12 cellular contexts compared by ENCODE assay signal in the genomic region with DNA sequence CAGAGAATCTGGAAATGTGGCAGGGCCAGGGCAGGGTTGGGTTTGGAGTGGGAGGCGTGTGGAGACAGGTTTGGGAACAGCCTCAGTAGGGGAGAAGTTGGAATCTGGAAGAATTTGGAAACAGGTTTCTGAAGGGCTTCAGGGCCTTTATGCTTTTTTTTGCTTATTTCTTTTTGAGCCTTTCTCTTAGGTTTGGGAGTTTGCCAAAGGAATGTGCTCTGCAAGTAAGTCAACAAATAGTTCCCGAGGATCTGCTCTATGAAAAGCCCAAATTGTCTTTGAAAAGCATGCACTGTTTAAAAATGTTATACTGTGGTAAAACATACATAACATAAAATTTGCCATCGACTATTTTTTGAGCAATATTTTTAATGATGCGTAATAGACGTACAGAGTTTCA.
DNase-seq lines count a peak whose midpoint lies in the region; FAIRE-seq and TF ChIP-seq lines count a peak whose summit lies in the region.
"Had no signal": no experiment of that assay in that cellular context is flagged by ENCODE, and none has a peak within 500 bp of the region (broad histone marks: within the 10 kb centered on the region; RNA-seq: fewer than 3 reads in every experiment).

No MANE protein-coding gene starts in this region.

- no peak for FAIRE-seq in bronchial epithelial cell (lab: Jason Lieb, UNC)
- FAIRE-seq: GM12878 had no signal

- H3K27ac ChIP-seq in layer of hippocampus (ENCODE audit: low read depth, low read length) = peak overlapping the region; percentile 27
- peak overlapping the region; percentile 76 to 84 for H3K27ac ChIP-seq in tibial artery
- H3K27ac ChIP-seq: 22Rv1 had no signal

- H3K4me1 ChIP-seq in tibial artery = peaks cover 0 to 37% (median 26%) of the 10 kb centered on the region in 4 donors

- H3K27me3 ChIP-seq in bronchial epithelial cell (ENCODE audit: control insufficient read depth, insufficient read depth, low read length) (no peaks in the 10 kb centered on the region), layer of hippocampus (ENCODE audit: control insufficient read depth, insufficient read depth, low read length) (no peaks in the 10 kb centered on the region), tibial artery (no peaks in the 10 kb centered on the region)

- no peak for TF ChIP-seq CTCF in bronchial epithelial cell (IDR thresholded peaks at IDR 0.05; ENCODE audit: insufficient read depth, low read length, severe bottlenecking)
- TF ChIP-seq CTCF in tibial artery (IDR thresholded peaks at IDR 0.05) = no peak
- TF ChIP-seq CTCF in GM10266 (IDR thresholded peaks at IDR 0.05; ENCODE audit: control insufficient read depth, insufficient read depth, low read depth, missing control alignments) = no peak

- no peaks in the 10 kb centered on the region for H3K9me3 ChIP-seq in tibial artery

- intact Hi-C loops in tibial artery (cut with DNase I; ENCODE audit: low total_unique reads) = no loop called here

- DNase-seq in DMS53 (lab: John Stamatoyannopoulos, UW) (peak; percentile 27), DMS53 treated with DMSO at 0.1 percent for 48 hours (lab: John Stamatoyannopoulos, UW; ENCODE audit: unreplicated experiment) (no peak), bronchial epithelial cell (ENCODE audit: low read depth) (peak; percentile 48), tibial artery (no peak), NCI-H524 (lab: John Stamatoyannopoulos, UW) (no peak), GM10266 (ENCODE audit: extremely low spot score) (no peak), putamen (ENCODE audit: low spot score) (no peak)
- DNase-seq: activated T-cell treated with anti-CD3 and anti-CD28 coated beads for 4 hours, T-helper 9 cell had no signal

- H3K4me3 ChIP-seq in bronchial epithelial cell (ENCODE audit: low read depth, low read length) (no peak overlapping the region), tibial artery (no peak overlapping the region)
- H3K4me3 ChIP-seq: GM12878 had no signal

- H3K36me3 ChIP-seq in bronchial epithelial cell (ENCODE audit: control insufficient read depth, insufficient read depth, low read length) (no peaks in the 10 kb centered on the region), tibial artery (no peaks in the 10 kb centered on the region)

Comparison
In these comparisons a context has a peak if more than half of its experiments do, and no peak if none do; other contexts are left out.
1. DNase-seq: peak in DMS53 (single experiment) and bronchial epithelial cell (single experiment); none in DMS53 treated with DMSO at 0.1 percent for 48 hours (single experiment), tibial artery (0 of 2), NCI-H524 (0 of 2), GM10266 (single experiment) and putamen (single experiment).